Comparison of ENCODE assay signal across 22 cellular contexts in the genomic region with DNA sequence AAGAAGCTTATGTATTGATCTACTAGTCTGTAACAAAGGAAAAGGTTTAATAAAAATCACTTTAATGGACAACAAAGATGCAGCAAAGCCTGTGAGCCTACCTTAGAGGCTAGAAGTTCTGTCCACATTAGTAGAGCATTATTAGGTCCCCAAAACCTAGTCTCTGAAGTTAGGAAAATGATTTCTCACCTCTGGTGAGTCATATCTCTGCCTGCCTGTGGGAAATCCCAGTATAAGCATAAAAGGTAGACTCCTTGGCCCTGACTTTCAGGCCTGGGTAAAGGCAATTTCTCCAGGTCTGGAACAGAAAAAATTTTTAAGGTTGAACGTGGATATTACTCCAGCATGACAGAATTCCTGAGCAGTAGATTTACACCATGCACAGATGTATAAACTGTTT.
A peak's percentile ranks its signal among the peaks of the same experiment; 100 is the strongest.
DNase-seq lines count a peak whose midpoint lies in the region; ATAC-seq and TF ChIP-seq lines count a peak whose summit lies in the region.
"Had no signal": no experiment of that assay in that cellular context is flagged by ENCODE, and none has a peak within 500 bp of the region (broad histone marks: within the 10 kb centered on the region; RNA-seq: fewer than 3 reads in every experiment).

No MANE protein-coding gene starts in this region.

- H3F3A ChIP-seq in PC-3 (ENCODE audit: low read length, unreplicated experiment), result no peaks in the 10 kb centered on the region

- CTCF ChIA-PET in MCF 10A (lab: Yijun Ruan, JAX), result interaction anchor here (0.6 to 4.6 kb wide), 17 partner anchors 10 to 1159 kb away, joined by 3 to 28 read pairs (median 5); partner anchors contain the start of genes PDCD10 and SERPINI1
- CTCF ChIA-PET in PC-3 (lab: Charles Lee), result interaction anchor here (2.4 kb wide), 1 partner anchor 43 kb away, joined by 17 read pairs; no protein-coding TSS in a partner anchor

- no peaks in the 10 kb centered on the region for H3K79me2 ChIP-seq in PC-3 (ENCODE audit: low read length)

- H3K4me3 ChIP-seq in breast epithelium (no peak overlapping the region), PC-3 (ENCODE audit: low read length) (no peak overlapping the region), psoas muscle (no peak overlapping the region), aorta (ENCODE audit: low read length in 2 of 2) (no peak overlapping the region)
- H3K4me3 ChIP-seq: gastroesophageal sphincter, K562, smooth muscle cell had no signal

- 45 to 65% (median 48%) methylated on average over 1 of the region's 1 CpG for WGBS in psoas muscle, 3 donors
- WGBS in aorta, 2 donors, result 58 to 83% methylated on average over 1 of the region's 1 CpG

- H3K9me2 ChIP-seq in PC-3 (replicated peaks; ENCODE audit: low read length), result no peaks in the 10 kb centered on the region

- H3K27ac Mint-ChIP-seq in MCF 10A (ENCODE audit: low read depth, unreplicated experiment), result no peak overlapping the region
- H3K27ac Mint-ChIP-seq in mesothelial cell of epicardium, result no peak overlapping the region
- H3K27ac Mint-ChIP-seq: activated CD4-positive, alpha-beta T cell treated with anti-CD3 and anti-CD28 coated beads, Interleukin-2, amount 10 ng/mL, durations not matched to agents 24 days and 14 days; natural killer cell treated with Interleukin-12 subunit alpha and Interleukin-12 subunit beta and Interleukin-15 and Interleukin-18, amount 100 ng/mL, for 72 hours had no signal

- peaks cover 11% of the 10 kb centered on the region for H3K27me3 Mint-ChIP-seq in MCF 10A (ENCODE audit: insufficient read depth, unreplicated experiment)
- no peaks in the 10 kb centered on the region for H3K27me3 Mint-ChIP-seq in mesothelial cell of epicardium (ENCODE audit: low read depth)
- H3K27me3 Mint-ChIP-seq: activated CD4-positive, alpha-beta T cell treated with anti-CD3 and anti-CD28 coated beads, Interleukin-2, amount 10 ng/mL, durations not matched to agents 24 days and 14 days had no signal

- peak overlapping the region in 1 of 2 donors; percentile 22 for H3K27ac ChIP-seq in breast epithelium
- H3K27ac ChIP-seq in PC-3 (ENCODE audit: low read length), result no peak overlapping the region
- H3K27ac ChIP-seq in psoas muscle, result no peak overlapping the region
- H3K27ac ChIP-seq in aorta (ENCODE audit: low read depth in 1 of 2, low read length in 2 of 2), result no peak overlapping the region
- H3K27ac ChIP-seq: gastroesophageal sphincter had no signal

- H4K20me1 ChIP-seq in PC-3 (ENCODE audit: low read length), result no peaks in the 10 kb centered on the region

- no peaks in the 10 kb centered on the region for H3K27me3 ChIP-seq in breast epithelium
- H3K27me3 ChIP-seq in PC-3 (ENCODE audit: low read length), result no peaks in the 10 kb centered on the region
- no peaks in the 10 kb centered on the region for H3K27me3 ChIP-seq in psoas muscle (ENCODE audit: insufficient read depth in 3 of 3, low read length in 2 of 3)
- no peaks in the 10 kb centered on the region for H3K27me3 ChIP-seq in aorta (ENCODE audit: control insufficient read depth in 1 of 2, insufficient read depth in 2 of 2, low read length in 1 of 2)
- H3K27me3 ChIP-seq: gastroesophageal sphincter had no signal

- ATAC-seq in HG02610 (IDR thresholded peaks at IDR 0.05; ENCODE audit: unreplicated experiment), result peak; percentile 90
- ATAC-seq in PC-3, result peak; percentile 39; the same call in 1 of the 2 replicates
- peak; percentile 62 for ATAC-seq in omental fat pad (ENCODE audit: low FRiP score)
- no peak for ATAC-seq in psoas muscle
- ATAC-seq in aorta (ENCODE audit: low FRiP score), result no peak
- ATAC-seq: gastroesophageal sphincter; K562; natural killer cell treated with Interleukin-12 subunit alpha and Interleukin-12 subunit beta and Interleukin-15 and Interleukin-18, amount 100 ng/mL, for 72 hours had no signal

- H3K4me2 ChIP-seq in PC-3 (ENCODE audit: low read length), result no peak overlapping the region
- H3K4me2 ChIP-seq: smooth muscle cell had no signal

- H3K4me3 Mint-ChIP-seq in MCF 10A (ENCODE audit: unreplicated experiment), result no peak overlapping the region
- H3K4me3 Mint-ChIP-seq in mesothelial cell of epicardium, result no peak overlapping the region
- H3K4me3 Mint-ChIP-seq: activated CD4-positive, alpha-beta T cell treated with anti-CD3 and anti-CD28 coated beads, Interleukin-2, amount 10 ng/mL, durations not matched to agents 24 days and 14 days; natural killer cell treated with Interleukin-12 subunit alpha and Interleukin-12 subunit beta and Interleukin-15 and Interleukin-18, amount 100 ng/mL, for 72 hours had no signal

- no peak overlapping the region for H2AFZ ChIP-seq in PC-3 (ENCODE audit: low read length)

- POLR2A ChIA-PET in MCF 10A (lab: Yijun Ruan, JAX) (interaction anchor here (0.7 to 2.5 kb wide), 7 partner anchors 15 to 1021 kb away, joined by 3 to 9 read pairs (median 4); partner anchors contain the start of gene SERPINI1), PC-3 (lab: Charles Lee; ENCODE audit: unreplicated experiment) (no interaction called here)

- H3K9me3 ChIP-seq in breast epithelium (no peaks in the 10 kb centered on the region), PC-3 (ENCODE audit: low read length) (no peaks in the 10 kb centered on the region), psoas muscle (no peaks in the 10 kb centered on the region), aorta (ENCODE audit: control insufficient read depth, low read length) (no peaks in the 10 kb centered on the region)
- H3K9me3 ChIP-seq: gastroesophageal sphincter had no signal

- H3K9me3 Mint-ChIP-seq in MCF 10A (ENCODE audit: unreplicated experiment) (no peaks in the 10 kb centered on the region), mesothelial cell of epicardium (no peaks in the 10 kb centered on the region)
- H3K9me3 Mint-ChIP-seq: activated CD4-positive, alpha-beta T cell treated with anti-CD3 and anti-CD28 coated beads, Interleukin-2, amount 10 ng/mL, durations not matched to agents 24 days and 14 days; natural killer cell treated with Interleukin-12 subunit alpha and Interleukin-12 subunit beta and Interleukin-15 and Interleukin-18, amount 100 ng/mL, for 72 hours had no signal

- DNase-seq in MCF 10A (ENCODE audit: unreplicated experiment) (peak; percentile 57), breast epithelium (ENCODE audit: low spot score in 2 of 2) (no peak), PC-3 (no peak), omental fat pad (ENCODE audit: low spot score) (no peak), psoas muscle (no peak), mesothelial cell of epicardium (ENCODE audit: low spot score in 2 of 2, unreplicated experiment in 2 of 2) (no peak), aorta (no peak)
- DNase-seq: activated CD4-positive, alpha-beta T cell treated with anti-CD3 and anti-CD28 coated beads, Interleukin-2, amount 10 ng/mL, durations not matched to agents 24 days and 14 days; activated gamma-delta T cell; C1 segment of cervical spinal cord; caudate nucleus; erythroblast; mesenchymal stem cell; MV-4-11; NCI-H2081; posterior cingulate gyrus; substantia nigra had no signal

- H3K4me1 ChIP-seq in breast epithelium (no peaks in the 10 kb centered on the region), PC-3 (ENCODE audit: insufficient read depth, low read length) (peaks cover 6% of the 10 kb centered on the region; the same call in 1 of the 2 replicates), psoas muscle (no peaks in the 10 kb centered on the region), aorta (ENCODE audit: control insufficient read depth in 1 of 2, insufficient read depth in 2 of 2, low read length in 2 of 2) (no peaks in the 10 kb centered on the region)

- intact Hi-C loops in MCF 10A (cut with micrococcal nuclease), result no loop called here
- intact Hi-C loops in breast epithelium (cut with DNase I; ENCODE audit: low total_unique reads), result no loop called here
- intact Hi-C loops in PC-3 (cut with micrococcal nuclease), result loop anchor here (5.0 kb wide), 1 partner anchor 88 kb away; no protein-coding TSS in a partner anchor
- intact Hi-C loops in psoas muscle (cut with DNase I), result loop anchor here in 1 of 2 donors (5.0 kb wide), 1 partner anchor 43 kb away; no protein-coding TSS in a partner anchor
- intact Hi-C loops in aorta (cut with DNase I), result loop anchor here in 1 of 2 donors (2.0 kb wide), 1 partner anchor 41 kb away; no protein-coding TSS in a partner anchor

- BruUV-seq in MCF 10A (replicated peaks; lab: Mats Ljungman, UMichigan) (no TSS peak), PC-3 (replicated peaks; lab: Mats Ljungman, UMichigan) (no TSS peak)

- no peaks in the 10 kb centered on the region for H3K36me3 Mint-ChIP-seq in MCF 10A (ENCODE audit: insufficient read depth, unreplicated experiment)
- no peaks in the 10 kb centered on the region for H3K36me3 Mint-ChIP-seq in mesothelial cell of epicardium
- H3K36me3 Mint-ChIP-seq: natural killer cell treated with Interleukin-12 subunit alpha and Interleukin-12 subunit beta and Interleukin-15 and Interleukin-18, amount 100 ng/mL, for 72 hours had no signal

- H3K36me3 ChIP-seq in breast epithelium, result no peaks in the 10 kb centered on the region
- no peaks in the 10 kb centered on the region for H3K36me3 ChIP-seq in PC-3 (ENCODE audit: low read depth, low read length)
- no peaks in the 10 kb centered on the region for H3K36me3 ChIP-seq in psoas muscle (ENCODE audit: insufficient read depth in 1 of 2, low read depth in 1 of 2)
- no peaks in the 10 kb centered on the region for H3K36me3 ChIP-seq in aorta (ENCODE audit: control insufficient read depth in 1 of 2, insufficient read depth in 2 of 2, low read length in 1 of 2)
- H3K36me3 ChIP-seq: gastroesophageal sphincter had no signal

- H3K9ac ChIP-seq in PC-3 (ENCODE audit: low read length), result no peak overlapping the region

- H3K4me1 Mint-ChIP-seq in MCF 10A (ENCODE audit: insufficient read depth, unreplicated experiment) (no peaks in the 10 kb centered on the region), mesothelial cell of epicardium (peaks cover 16% of the 10 kb centered on the region)
- H3K4me1 Mint-ChIP-seq: activated CD4-positive, alpha-beta T cell treated with anti-CD3 and anti-CD28 coated beads, Interleukin-2, amount 10 ng/mL, durations not matched to agents 24 days and 14 days had no signal

- TF ChIP-seq POLR2A in breast epithelium (IDR thresholded peaks at IDR 0.05), result no peak

- TF ChIP-seq CTCF in MCF 10A (IDR thresholded peaks at IDR 0.05; ENCODE audit: unreplicated experiment) (no peak), breast epithelium (IDR thresholded peaks at IDR 0.05) (no peak), PC-3 (conservative IDR thresholded peaks at IDR 0.05; ENCODE audit: low read depth, low read length) (no peak), omental fat pad (IDR thresholded peaks at IDR 0.05) (no peak), psoas muscle (IDR thresholded peaks at IDR 0.05) (no peak), mesothelial cell of epicardium (IDR thresholded peaks at IDR 0.05; ENCODE audit: unreplicated experiment) (no peak)

Comparison
In these comparisons a context has a peak if more than half of its experiments do, and no peak if none do; other contexts are left out.
1. ATAC-seq: peak in HG02610 (single experiment), PC-3 (single experiment) and omental fat pad (single experiment); none in psoas muscle (0 of 4) and aorta (single experiment).